In the genomic region with DNA sequence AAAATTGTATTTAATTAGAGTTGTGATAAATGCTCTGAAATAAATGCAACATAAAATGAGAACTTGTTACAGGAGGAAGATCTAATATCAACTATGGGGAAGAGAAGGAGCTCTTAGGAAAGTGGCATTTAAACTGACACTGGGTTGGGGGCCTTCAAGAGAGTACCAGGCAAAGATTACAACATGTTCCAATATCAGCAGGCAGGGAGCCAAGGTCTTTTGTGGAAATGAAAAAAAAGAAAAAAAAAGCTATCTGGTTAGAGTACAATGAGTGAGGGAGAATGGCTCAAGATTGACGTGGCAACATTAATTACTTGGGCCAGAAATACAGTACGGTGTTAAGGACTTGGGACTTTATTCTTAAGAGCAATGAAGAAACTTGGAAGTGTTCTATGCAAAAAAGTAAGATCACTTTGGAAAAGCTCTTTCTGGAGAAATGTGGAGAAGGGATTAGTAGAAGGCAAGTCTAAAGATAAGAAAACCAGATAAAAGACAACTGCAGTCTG, we compare ENCODE assay signal across 17 cellular contexts.
DNase-seq lines count a peak whose midpoint lies in the region; ATAC-seq and TF ChIP-seq lines count a peak whose summit lies in the region.
"Had no signal": no experiment of that assay in that cellular context is flagged by ENCODE, and none has a peak within 500 bp of the region (broad histone marks: within the 10 kb centered on the region; RNA-seq: fewer than 3 reads in every experiment).

No MANE protein-coding gene starts in this region.

- H3K36me3 Mint-ChIP-seq in GM23338 (ENCODE audit: low read depth) = no peaks in the 10 kb centered on the region
- H3K36me3 Mint-ChIP-seq: IgD-negative memory B cell had no signal

- H3K79me2 ChIP-seq in GM23338 (replicated peaks; ENCODE audit: insufficient read depth) = no peaks in the 10 kb centered on the region

- H3K27ac ChIP-seq in GM23338 (ENCODE audit: low read depth) = no peak overlapping the region
- no peak overlapping the region for H3K27ac ChIP-seq in gastrocnemius medialis

- peak overlapping the region; percentile 29 for H3K27ac Mint-ChIP-seq in GM23338
- H3K27ac Mint-ChIP-seq: B cell; CD4-positive, alpha-beta T cell; IgD-negative memory B cell had no signal

- H3K27me3 Mint-ChIP-seq in GM23338 (ENCODE audit: insufficient read depth, low read depth, poor library complexity) = no peaks in the 10 kb centered on the region
- H3K27me3 Mint-ChIP-seq: B cell; CD4-positive, alpha-beta T cell; IgD-negative memory B cell had no signal

- no peaks in the 10 kb centered on the region for H3K27me3 ChIP-seq in GM23338 (ENCODE audit: insufficient read depth)
- no peaks in the 10 kb centered on the region for H3K27me3 ChIP-seq in gastrocnemius medialis

- H3K9me3 ChIP-seq in gastrocnemius medialis = no peaks in the 10 kb centered on the region

- H3K4me1 ChIP-seq in GM23338 (ENCODE audit: insufficient read depth) = peaks cover 16% of the 10 kb centered on the region
- peaks cover 0 to 3% of the 10 kb centered on the region in 2 donors for H3K4me1 ChIP-seq in gastrocnemius medialis

- no peak for DNase-seq in GM23338 (ENCODE audit: low spot score)
- peak; percentile 23 for DNase-seq in NCI-H2227 (lab: John Stamatoyannopoulos, UW; ENCODE audit: unreplicated experiment)
- DNase-seq in fibroblast of the aortic adventitia (ENCODE audit: low read depth) = peak; percentile 7
- peak; percentile 27 for DNase-seq in superior temporal gyrus (ENCODE audit: extremely low spot score)
- no peak for DNase-seq in activated CD8-positive, alpha-beta memory T cell treated with anti-CD3 and anti-CD28 coated beads, Interleukin-2, amount 50 U/mL, for 48 hours
- no peak for DNase-seq in gastrocnemius medialis
- DNase-seq: CD4-positive, alpha-beta T cell; DMS53; H9; NCI-H1105 treated with DMSO at 0.1 percent for 48 hours; NCI-H1930; NCI-H226; NCI-H524 treated with DMSO at 0.1 percent for 48 hours; SW 1271 had no signal

- TF ChIP-seq CTCF in GM23338 (conservative IDR thresholded peaks at IDR 0.05; ENCODE audit: low read depth in 2 of 2) (no peak), fibroblast of the aortic adventitia (IDR thresholded peaks at IDR 0.05; ENCODE audit: insufficient read depth, low read length) (no peak), gastrocnemius medialis (IDR thresholded peaks at IDR 0.05 in 4 of 5, conservative IDR thresholded peaks at IDR 0.05 in 1 of 5) (no peak)

- no peak overlapping the region for H2AFZ ChIP-seq in GM23338

- H4K20me1 ChIP-seq in GM23338 (replicated peaks; ENCODE audit: insufficient read depth) = no peaks in the 10 kb centered on the region

- no peaks in the 10 kb centered on the region; the same call in 2 of the 3 replicates for H3K9me3 Mint-ChIP-seq in GM23338
- H3K9me3 Mint-ChIP-seq: CD4-positive, alpha-beta T cell; H9; IgD-negative memory B cell had no signal

- H3K4me1 Mint-ChIP-seq in GM23338 = peaks cover 14% of the 10 kb centered on the region

- H3K36me3 ChIP-seq in GM23338 (ENCODE audit: insufficient read depth) (no peaks in the 10 kb centered on the region), gastrocnemius medialis (no peaks in the 10 kb centered on the region)

- no peak for ATAC-seq in GM23338
- no peak for ATAC-seq in gastrocnemius medialis
- ATAC-seq in HG03571 (IDR thresholded peaks at IDR 0.05; ENCODE audit: unreplicated experiment) = no peak

- H3K4me3 ChIP-seq in GM23338 (no peak overlapping the region), fibroblast of the aortic adventitia (ENCODE audit: low read depth, low read length) (no peak overlapping the region), gastrocnemius medialis (no peak overlapping the region)

- intact Hi-C loops in gastrocnemius medialis (cut with DNase I; ENCODE audit: low total_unique reads) = loop anchor here (2.0 kb wide), 1 partner anchor 201 kb away; no protein-coding TSS in a partner anchor

- H3F3A ChIP-seq in GM23338 (replicated peaks; ENCODE audit: low read depth) = no peaks in the 10 kb centered on the region

- H3K9me2 ChIP-seq in GM23338 (ENCODE audit: insufficient read depth) = no peaks in the 10 kb centered on the region

- in situ Hi-C loops in gastrocnemius medialis (cut with MboI; ENCODE audit: low sequenced_read_pairs in 4 of 4) = loop anchor here (5.0 to 25.0 kb wide), 5 partner anchors 99 to 559 kb away; no protein-coding TSS in a partner anchor

- TF ChIP-seq POLR2A in gastrocnemius medialis (IDR thresholded peaks at IDR 0.05) = no peak

- H3K4me3 Mint-ChIP-seq in GM23338 = no peak overlapping the region
- H3K4me3 Mint-ChIP-seq: B cell; CD4-positive, alpha-beta T cell; H9; IgD-negative memory B cell had no signal

- H3K4me2 ChIP-seq in GM23338 = no peak overlapping the region

TF ChIP-seq in GM23338, 12 proteins besides CTCF, POLR2A, EP300 and RAD21 (continues in another document):
- TF ChIP-seq, protein P1, sequence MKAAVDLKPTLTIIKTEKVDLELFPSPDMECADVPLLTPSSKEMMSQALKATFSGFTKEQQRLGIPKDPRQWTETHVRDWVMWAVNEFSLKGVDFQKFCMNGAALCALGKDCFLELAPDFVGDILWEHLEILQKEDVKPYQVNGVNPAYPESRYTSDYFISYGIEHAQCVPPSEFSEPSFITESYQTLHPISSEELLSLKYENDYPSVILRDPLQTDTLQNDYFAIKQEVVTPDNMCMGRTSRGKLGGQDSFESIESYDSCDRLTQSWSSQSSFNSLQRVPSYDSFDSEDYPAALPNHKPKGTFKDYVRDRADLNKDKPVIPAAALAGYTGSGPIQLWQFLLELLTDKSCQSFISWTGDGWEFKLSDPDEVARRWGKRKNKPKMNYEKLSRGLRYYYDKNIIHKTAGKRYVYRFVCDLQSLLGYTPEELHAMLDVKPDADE (IDR thresholded peaks at IDR 0.05) = no peak
- no peak for TF ChIP-seq ZNF331 (CRISPR knock-in tag; IDR thresholded peaks at IDR 0.05; ENCODE audit: low read depth)
- TF ChIP-seq, protein P2, sequence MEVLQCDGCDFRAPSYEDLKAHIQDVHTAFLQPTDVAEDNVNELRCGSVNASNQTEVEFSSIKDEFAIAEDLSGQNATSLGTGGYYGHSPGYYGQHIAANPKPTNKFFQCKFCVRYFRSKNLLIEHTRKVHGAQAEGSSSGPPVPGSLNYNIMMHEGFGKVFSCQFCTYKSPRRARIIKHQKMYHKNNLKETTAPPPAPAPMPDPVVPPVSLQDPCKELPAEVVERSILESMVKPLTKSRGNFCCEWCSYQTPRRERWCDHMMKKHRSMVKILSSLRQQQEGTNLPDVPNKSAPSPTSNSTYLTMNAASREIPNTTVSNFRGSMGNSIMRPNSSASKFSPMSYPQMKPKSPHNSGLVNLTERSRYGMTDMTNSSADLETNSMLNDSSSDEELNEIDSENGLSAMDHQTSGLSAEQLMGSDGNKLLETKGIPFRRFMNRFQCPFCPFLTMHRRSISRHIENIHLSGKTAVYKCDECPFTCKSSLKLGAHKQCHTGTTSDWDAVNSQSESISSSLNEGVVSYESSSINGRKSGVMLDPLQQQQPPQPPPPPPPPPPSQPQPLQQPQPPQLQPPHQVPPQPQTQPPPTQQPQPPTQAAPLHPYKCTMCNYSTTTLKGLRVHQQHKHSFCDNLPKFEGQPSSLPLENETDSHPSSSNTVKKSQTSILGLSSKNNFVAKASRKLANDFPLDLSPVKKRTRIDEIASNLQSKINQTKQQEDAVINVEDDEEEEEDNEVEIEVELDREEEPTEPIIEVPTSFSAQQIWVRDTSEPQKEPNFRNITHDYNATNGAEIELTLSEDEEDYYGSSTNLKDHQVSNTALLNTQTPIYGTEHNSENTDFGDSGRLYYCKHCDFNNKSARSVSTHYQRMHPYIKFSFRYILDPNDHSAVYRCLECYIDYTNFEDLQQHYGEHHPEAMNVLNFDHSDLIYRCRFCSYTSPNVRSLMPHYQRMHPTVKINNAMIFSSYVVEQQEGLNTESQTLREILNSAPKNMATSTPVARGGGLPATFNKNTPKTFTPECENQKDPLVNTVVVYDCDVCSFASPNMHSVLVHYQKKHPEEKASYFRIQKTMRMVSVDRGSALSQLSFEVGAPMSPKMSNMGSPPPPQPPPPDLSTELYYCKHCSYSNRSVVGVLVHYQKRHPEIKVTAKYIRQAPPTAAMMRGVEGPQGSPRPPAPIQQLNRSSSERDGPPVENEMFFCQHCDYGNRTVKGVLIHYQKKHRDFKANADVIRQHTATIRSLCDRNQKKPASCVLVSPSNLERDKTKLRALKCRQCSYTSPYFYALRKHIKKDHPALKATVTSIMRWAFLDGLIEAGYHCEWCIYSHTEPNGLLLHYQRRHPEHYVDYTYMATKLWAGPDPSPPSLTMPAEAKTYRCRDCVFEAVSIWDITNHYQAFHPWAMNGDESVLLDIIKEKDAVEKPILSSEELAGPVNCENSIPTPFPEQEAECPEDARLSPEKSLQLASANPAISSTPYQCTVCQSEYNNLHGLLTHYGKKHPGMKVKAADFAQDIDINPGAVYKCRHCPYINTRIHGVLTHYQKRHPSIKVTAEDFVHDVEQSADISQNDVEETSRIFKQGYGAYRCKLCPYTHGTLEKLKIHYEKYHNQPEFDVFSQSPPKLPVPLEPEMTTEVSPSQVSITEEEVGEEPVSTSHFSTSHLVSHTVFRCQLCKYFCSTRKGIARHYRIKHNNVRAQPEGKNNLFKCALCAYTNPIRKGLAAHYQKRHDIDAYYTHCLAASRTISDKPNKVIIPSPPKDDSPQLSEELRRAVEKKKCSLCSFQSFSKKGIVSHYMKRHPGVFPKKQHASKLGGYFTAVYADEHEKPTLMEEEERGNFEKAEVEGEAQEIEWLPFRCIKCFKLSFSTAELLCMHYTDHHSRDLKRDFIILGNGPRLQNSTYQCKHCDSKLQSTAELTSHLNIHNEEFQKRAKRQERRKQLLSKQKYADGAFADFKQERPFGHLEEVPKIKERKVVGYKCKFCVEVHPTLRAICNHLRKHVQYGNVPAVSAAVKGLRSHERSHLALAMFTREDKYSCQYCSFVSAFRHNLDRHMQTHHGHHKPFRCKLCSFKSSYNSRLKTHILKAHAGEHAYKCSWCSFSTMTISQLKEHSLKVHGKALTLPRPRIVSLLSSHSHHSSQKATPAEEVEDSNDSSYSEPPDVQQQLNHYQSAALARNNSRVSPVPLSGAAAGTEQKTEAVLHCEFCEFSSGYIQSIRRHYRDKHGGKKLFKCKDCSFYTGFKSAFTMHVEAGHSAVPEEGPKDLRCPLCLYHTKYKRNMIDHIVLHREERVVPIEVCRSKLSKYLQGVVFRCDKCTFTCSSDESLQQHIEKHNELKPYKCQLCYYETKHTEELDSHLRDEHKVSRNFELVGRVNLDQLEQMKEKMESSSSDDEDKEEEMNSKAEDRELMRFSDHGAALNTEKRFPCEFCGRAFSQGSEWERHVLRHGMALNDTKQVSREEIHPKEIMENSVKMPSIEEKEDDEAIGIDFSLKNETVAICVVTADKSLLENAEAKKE (CRISPR knock-in tag; IDR thresholded peaks at IDR 0.05) = no peak

Comparison
In these comparisons a context has a peak if more than half of its experiments do, and no peak if none do; other contexts are left out.
1. DNase-seq: peak in NCI-H2227 (single experiment), fibroblast of the aortic adventitia (single experiment) and superior temporal gyrus (single experiment); none in GM23338 (single experiment), activated CD8-positive, alpha-beta memory T cell treated with anti-CD3 and anti-CD28 coated beads, Interleukin-2, amount 50 U/mL, for 48 hours (single experiment) and gastrocnemius medialis (0 of 2).